27 cellular contexts compared by ENCODE assay signal in the genomic region with DNA sequence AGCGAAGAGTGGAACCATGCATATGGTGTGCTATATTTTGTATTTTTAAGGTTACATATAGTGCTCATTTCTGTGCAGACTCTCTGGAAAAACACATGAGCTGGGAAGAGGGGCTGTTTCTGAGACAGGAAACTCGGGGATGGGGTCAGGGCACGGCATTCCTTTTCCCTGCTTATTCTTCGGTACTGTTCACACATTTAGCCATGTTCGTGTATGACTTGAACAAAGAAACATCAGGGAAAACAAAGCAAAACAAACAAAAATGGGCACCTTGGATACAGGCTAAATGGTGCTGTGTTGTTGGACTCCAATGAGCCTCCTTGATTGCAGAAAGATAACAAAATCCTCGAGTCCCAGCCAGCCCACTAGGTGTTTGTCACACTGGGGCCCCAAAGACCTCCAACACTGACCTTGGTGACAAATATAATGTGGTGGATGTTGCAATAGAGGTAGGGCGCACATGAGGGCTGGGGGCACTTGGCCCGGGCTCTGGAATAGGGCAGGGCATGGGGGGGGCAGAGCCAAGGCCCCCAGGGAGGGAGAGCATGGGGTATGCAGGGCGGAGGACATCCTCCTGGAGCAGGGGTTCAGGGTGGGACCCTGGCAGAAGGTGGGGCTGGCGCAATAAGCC. TPM values are rescaled to one million over a fixed set of nuclear protein-coding genes. Genes with fewer than 3 reads are reported as not detected.
DNase-seq lines count a peak whose midpoint lies in the region; ATAC-seq, FAIRE-seq and TF ChIP-seq lines count a peak whose summit lies in the region.
"Had no signal": no experiment of that assay in that cellular context is flagged by ENCODE, and none has a peak within 500 bp of the region (broad histone marks: within the 10 kb centered on the region; RNA-seq: fewer than 3 reads in every experiment).

No MANE protein-coding gene starts in this region.

- H3K4me3 ChIP-seq in ACC112 (ENCODE audit: low read depth, low read length) (no peak overlapping the region), HepG2 (replicated peaks in 1 of 3; ENCODE audit: insufficient read depth in 1 of 3, low read depth in 2 of 3, low read length in 3 of 3) (no peak overlapping the region), osteoblast (ENCODE audit: insufficient read depth, low read length) (no peak overlapping the region), endodermal cell (ENCODE audit: low read length) (no peak overlapping the region)
- H3K4me3 ChIP-seq: PC-9, SJSA1 had no signal

- no peak overlapping the region for H3K27ac ChIP-seq in ACC112 (ENCODE audit: low read depth, low read length)
- H3K27ac ChIP-seq in HepG2 (ENCODE audit: extremely low read length, insufficient read depth, low read length) = peak overlapping the region; percentile 84
- no peak overlapping the region for H3K27ac ChIP-seq in osteoblast (ENCODE audit: low read depth, low read length)
- H3K27ac ChIP-seq in endodermal cell (ENCODE audit: low read depth, low read length) = no peak overlapping the region
- H3K27ac ChIP-seq: HL-60, PC-9, SJSA1 had no signal

- H3K79me2 ChIP-seq in ACC112 (ENCODE audit: control insufficient read depth, insufficient read depth, low read length, unreplicated experiment) (no peaks in the 10 kb centered on the region), HepG2 (ENCODE audit: insufficient read depth, low read length) (no peaks in the 10 kb centered on the region), osteoblast (ENCODE audit: insufficient read depth, low read length) (no peaks in the 10 kb centered on the region)

- TF ChIP-seq POLR2A in HepG2 (IDR thresholded peaks at IDR 0.05; ENCODE audit: insufficient read depth in 1 of 2, low read depth in 2 of 2, low read length in 2 of 2) = no peak

- TF ChIP-seq EP300 in HepG2 (IDR thresholded peaks at IDR 0.05; ENCODE audit: low read depth in 2 of 2, low read length in 2 of 2) = peak in 1 of 2 experiments; percentile 74; a peak in 2 of 4 replicates
- peak; percentile 69; the same call in 1 of the 2 replicates for TF ChIP-seq EP300 in HepG2 (CRISPR knock-in tag; IDR thresholded peaks at IDR 0.05; ENCODE audit: borderline replicate concordance)

- H4K20me1 ChIP-seq in HepG2 (ENCODE audit: insufficient read depth, low read length) (no peaks in the 10 kb centered on the region), osteoblast (ENCODE audit: insufficient read depth, low read length) (no peaks in the 10 kb centered on the region)

- DNase-seq in WTC11 (ENCODE audit: low spot score) (no peak), HepG2 (ENCODE audit: low spot score) (peak; percentile 80), osteoblast (ENCODE audit: insufficient read length, low spot score, missing footprints) (peak; percentile 15), GDM1 (lab: John Stamatoyannopoulos, UW) (no peak), Kasumi-1 (lab: John Stamatoyannopoulos, UW) (no peak), endodermal cell (no peak)
- DNase-seq: ACHN, Calu3, DMS79 treated with DMSO at 0.1 percent for 48 hours, MV-4-11, NCI-H1105, NCI-H1694, NCI-H2029 treated with DMSO at 0.1 percent for 48 hours, NCI-H446 treated with DMSO at 0.1 percent for 48 hours, NCI-H526 treated with DMSO at 0.1 percent for 48 hours, PC-9, Right ventricle myocardium superior, RPMI8226 had no signal

- H3K9me3 ChIP-seq in HepG2 (ENCODE audit: low read length) (no peaks in the 10 kb centered on the region), osteoblast (ENCODE audit: low read depth, low read length) (no peaks in the 10 kb centered on the region), endodermal cell (ENCODE audit: control insufficient read depth, low read length) (no peaks in the 10 kb centered on the region)
- H3K9me3 ChIP-seq: SJSA1 had no signal

- ATAC-seq in WTC11 (no peak), HepG2 (peak; percentile 22)
- ATAC-seq: HCT116 had no signal

- intact Hi-C loops in HepG2 (cut with micrococcal nuclease; ENCODE audit: unreplicated experiment) = no loop called here

- no peaks in the 10 kb centered on the region for H3K36me3 ChIP-seq in ACC112 (ENCODE audit: insufficient read depth, low read length)
- H3K36me3 ChIP-seq in HepG2 (replicated peaks in 1 of 2; ENCODE audit: control insufficient read depth in 1 of 2, insufficient read depth in 2 of 2, low read length in 2 of 2) = no peaks in the 10 kb centered on the region
- H3K36me3 ChIP-seq in osteoblast (ENCODE audit: insufficient read depth, low read length) = no peaks in the 10 kb centered on the region
- no peaks in the 10 kb centered on the region for H3K36me3 ChIP-seq in endodermal cell (ENCODE audit: control insufficient read depth, insufficient read depth, low read length)
- H3K36me3 ChIP-seq: SJSA1 had no signal

- no peak for TF ChIP-seq RAD21 in HepG2 (CRISPR knock-in tag; IDR thresholded peaks at IDR 0.05)

- H3K27ac Mint-ChIP-seq in WTC11 (no peak overlapping the region), endodermal cell (no peak overlapping the region)

- no TSS peak for BruUV-seq in HepG2 (replicated peaks; lab: Mats Ljungman, UMichigan)

- H3K27me3 ChIP-seq in ACC112 (ENCODE audit: insufficient read depth, low read length) (no peaks in the 10 kb centered on the region), HepG2 (ENCODE audit: control insufficient read depth in 1 of 2, insufficient read depth in 2 of 2, low read length in 2 of 2) (no peaks in the 10 kb centered on the region), osteoblast (ENCODE audit: insufficient read depth, low read length) (no peaks in the 10 kb centered on the region), endodermal cell (ENCODE audit: control insufficient read depth, insufficient read depth, low read length, poor library complexity, severe bottlenecking) (no peaks in the 10 kb centered on the region)
- H3K27me3 ChIP-seq: SJSA1 had no signal

- FAIRE-seq in HepG2 (lab: Jason Lieb, UNC) = no peak
- FAIRE-seq: GM12892 had no signal

- H2AFZ ChIP-seq in ACC112 (ENCODE audit: low read length, unreplicated experiment) (peak overlapping the region; percentile 36), HepG2 (ENCODE audit: low read length) (no peak overlapping the region), osteoblast (ENCODE audit: low read length) (no peak overlapping the region)
- H2AFZ ChIP-seq: PC-9 had no signal

- no peak overlapping the region for H3K4me3 Mint-ChIP-seq in WTC11
- H3K4me3 Mint-ChIP-seq in endodermal cell = no peak overlapping the region

- H3K36me3 Mint-ChIP-seq in WTC11 (no peaks in the 10 kb centered on the region), endodermal cell (ENCODE audit: low read depth) (no peaks in the 10 kb centered on the region)

- CTCF ChIA-PET in WTC11 (lab: Charles Lee) = interaction anchor here (5.6 to 8.1 kb wide), 2 partner anchors 14 to 26 kb away, joined by 88 to 118 read pairs; no protein-coding TSS in a partner anchor
- CTCF ChIA-PET in HepG2 (lab: Yijun Ruan, JAX; ENCODE audit: low intra/inter-chr PET ratio, low total read pairs) = no interaction called here

- in situ Hi-C loops in HepG2 (cut with HindIII; ENCODE audit: extremely low pct_ligation_motif_present, low pct_unique_long_range_greater_than_20kb) = no loop called here

- no peaks in the 10 kb centered on the region for H3K27me3 Mint-ChIP-seq in WTC11 (ENCODE audit: low read depth)
- no peaks in the 10 kb centered on the region for H3K27me3 Mint-ChIP-seq in endodermal cell (ENCODE audit: insufficient read depth)

- H3K4me1 Mint-ChIP-seq in WTC11 (peaks cover 16% of the 10 kb centered on the region), endodermal cell (peaks cover 6% of the 10 kb centered on the region)

- TF ChIP-seq CTCF in WTC11 (IDR thresholded peaks at IDR 0.05) (no peak), HepG2 (CRISPR knock-in tag; IDR thresholded peaks at IDR 0.05) (no peak), osteoblast (IDR thresholded peaks at IDR 0.05; ENCODE audit: extremely low read depth, low read depth, low read length) (no peak), endodermal cell (conservative IDR thresholded peaks at IDR 0.05) (no peak)

- WGBS in HepG2 (ENCODE audit: low lambda C conversion rate) = 18% methylated on average over 10 of the region's 10 CpGs
- 90 to 91% methylated on average over 7 to 10 of the region's 10 CpGs for WGBS in endodermal cell (ENCODE audit: insufficient coverage in 1 of 2, insufficient read length in 1 of 2), 2 experiments

- POLR2A ChIA-PET in WTC11 (lab: Charles Lee) = no interaction called here
- POLR2A ChIA-PET in HepG2 (lab: Yijun Ruan, JAX) = interaction anchor here (0.9 to 3.9 kb wide), 4 partner anchors 10 to 114 kb away, joined by 3 to 15 read pairs (median 4); partner anchors contain the start of genes HTD2 and RPP14

- no peaks in the 10 kb centered on the region for H3K9me3 Mint-ChIP-seq in WTC11
- H3K9me3 Mint-ChIP-seq in endodermal cell = no peaks in the 10 kb centered on the region

- H3K4me1 ChIP-seq in ACC112 (ENCODE audit: control insufficient read depth, insufficient read depth, low read length, unreplicated experiment) (no peaks in the 10 kb centered on the region), HepG2 (ENCODE audit: insufficient read depth, low read length) (peaks cover 87% of the 10 kb centered on the region), osteoblast (ENCODE audit: insufficient read depth, low read length) (no peaks in the 10 kb centered on the region), endodermal cell (ENCODE audit: control insufficient read depth, insufficient read depth, low read length) (no peaks in the 10 kb centered on the region)
- H3K4me1 ChIP-seq: SJSA1 had no signal

- peak overlapping the region; percentile 51 for H3K4me2 ChIP-seq in HepG2 (ENCODE audit: low read depth, low read length)
- no peak overlapping the region for H3K4me2 ChIP-seq in osteoblast (ENCODE audit: insufficient read depth, low read length)
- H3K4me2 ChIP-seq: PC-9 had no signal

- H3K9ac ChIP-seq in HepG2 (ENCODE audit: insufficient read depth, low read depth, low read length) = no peak overlapping the region
- H3K9ac ChIP-seq in endodermal cell (ENCODE audit: extremely low read depth, low read length, poor library complexity, severe bottlenecking) = no peak overlapping the region

RNA-seq across cellular contexts. Expression of gene DNASE1L3, which starts 19.3 kb away (rescaled TPM):
- not detected in 3 replicates for total RNA-seq in WTC11 (2021)
- total RNA-seq in HepG2 (2016; rRNA removed; fragmentation: Illumina TruSeq; extraction: Trizol) = 0.55 and 0.86 TPM in 2 replicates
- total RNA-seq in HepG2 (2016; cell fraction: cytosol; rRNA removed; fragmentation: Illumina TruSeq; extraction: Trizol; ENCODE audit: low read depth) = 0.30 TPM in 1 of 2 replicates, not detected in the other
- total RNA-seq in HepG2 (2016; cell fraction: insoluble cytoplasmic fraction; rRNA removed; fragmentation: Illumina TruSeq; extraction: Trizol) = 0.61 and 0.73 TPM in 2 replicates
- 0.53 and 1.1 TPM in 2 replicates for total RNA-seq in HepG2 (2016; cell fraction: membrane; rRNA removed; fragmentation: Illumina TruSeq; extraction: Trizol)
- 0.22 TPM in 1 of 2 replicates, not detected in the other for total RNA-seq in HepG2 (2016; cell fraction: nucleus; rRNA removed; fragmentation: Illumina TruSeq; extraction: Trizol)
- 1.0 and 1.7 TPM in 2 replicates for polyA plus RNA-seq in HepG2 (2011; rRNA removed)
- 1.0 and 1.3 TPM in 2 replicates for polyA plus RNA-seq in HepG2 (2011; cell fraction: cytosol; rRNA removed)
- 0.43 and 0.51 TPM in 2 replicates for polyA plus RNA-seq in HepG2 (2011; cell fraction: nucleus; rRNA removed)
- polyA plus RNA-seq in HepG2 (2012) = 0.33 and 2.5 TPM in 2 replicates
- 0.27 and 0.35 TPM in 2 replicates for polyA plus RNA-seq in HepG2 (2016; cell fraction: cytosol; fragmentation: Illumina TruSeq; extraction: Trizol; ENCODE audit: low read depth)
- 0.44 and 0.59 TPM in 2 replicates for polyA plus RNA-seq in HepG2 (2016; cell fraction: insoluble cytoplasmic fraction; fragmentation: Illumina TruSeq; extraction: Trizol; ENCODE audit: low read depth)
- 0.34 and 0.37 TPM in 2 replicates for polyA plus RNA-seq in HepG2 (2016; cell fraction: membrane; fragmentation: Illumina TruSeq; extraction: Trizol; ENCODE audit: low read depth)
- polyA plus RNA-seq in HepG2 (2016; cell fraction: nucleus; fragmentation: Illumina TruSeq; extraction: Trizol; ENCODE audit: insufficient read depth, low read depth) = 0.55 TPM in 1 of 2 replicates, not detected in the other
- polyA minus RNA-seq in HepG2 (2011; rRNA and poly(A)+ RNA removed; ENCODE audit: low replicate concordance) = 0.14 and 1.8 TPM in 2 replicates
- 0.88 TPM in 1 of 2 replicates, not detected in the other for polyA minus RNA-seq in HepG2 (2011; cell fraction: cytosol; rRNA and poly(A)+ RNA removed)
- polyA minus RNA-seq in HepG2 (2011; cell fraction: nucleus; rRNA and poly(A)+ RNA removed) = 0.77 and 0.87 TPM in 2 replicates
- total RNA-seq in osteoblast = not detected in 2 replicates
- not detected for total RNA-seq in endodermal cell
- polyA plus RNA-seq in endodermal cell (2013, experiment 1 of 2) = not detected
- polyA plus RNA-seq in endodermal cell (2013, experiment 2 of 2) = not detected
- total RNA-seq: Calu3, H4, LHCN-M2, MCF 10A, PC-9, SJSA1 had no signal
- polyA plus RNA-seq: BJ had no signal

RNA-seq across cellular contexts. Expression of gene ABHD6, which starts 46.1 kb away (rescaled TPM):
- total RNA-seq in WTC11 (2021) (5.4 to 6.5 TPM (median 6.3 TPM) in 3 replicates), HepG2 (2016; rRNA removed; fragmentation: Illumina TruSeq; extraction: Trizol) (5.7 and 9.0 TPM in 2 replicates), osteoblast (5.1 and 5.9 TPM in 2 replicates), endodermal cell (1 to 10 TPM; 7.5 to 8.6 TPM)
- total RNA-seq in HepG2 (2016; cell fraction: cytosol; rRNA removed; fragmentation: Illumina TruSeq; extraction: Trizol; ENCODE audit: low read depth) = 4.3 and 4.9 TPM in 2 replicates
- 4.8 and 8.8 TPM in 2 replicates for total RNA-seq in HepG2 (2016; cell fraction: insoluble cytoplasmic fraction; rRNA removed; fragmentation: Illumina TruSeq; extraction: Trizol)
- total RNA-seq in HepG2 (2016; cell fraction: membrane; rRNA removed; fragmentation: Illumina TruSeq; extraction: Trizol) = 7.3 and 7.9 TPM in 2 replicates
- total RNA-seq in HepG2 (2016; cell fraction: nucleus; rRNA removed; fragmentation: Illumina TruSeq; extraction: Trizol) = 7.5 and 8.4 TPM in 2 replicates
- 16.5 and 17.2 TPM in 2 replicates for polyA plus RNA-seq in HepG2 (2011; rRNA removed)
- 17.9 and 18.6 TPM in 2 replicates for polyA plus RNA-seq in HepG2 (2011; cell fraction: cytosol; rRNA removed)
- 10.2 and 11.0 TPM in 2 replicates for polyA plus RNA-seq in HepG2 (2011; cell fraction: nucleus; rRNA removed)
- polyA plus RNA-seq in HepG2 (2012) = 7.6 and 9.4 TPM in 2 replicates
- polyA plus RNA-seq in HepG2 (2016; cell fraction: cytosol; fragmentation: Illumina TruSeq; extraction: Trizol; ENCODE audit: low read depth) = 3.4 and 4.3 TPM in 2 replicates
- polyA plus RNA-seq in HepG2 (2016; cell fraction: insoluble cytoplasmic fraction; fragmentation: Illumina TruSeq; extraction: Trizol; ENCODE audit: low read depth) = 4.7 and 5.8 TPM in 2 replicates
- polyA plus RNA-seq in HepG2 (2016; cell fraction: membrane; fragmentation: Illumina TruSeq; extraction: Trizol; ENCODE audit: low read depth) = 4.9 and 6.1 TPM in 2 replicates
- polyA plus RNA-seq in HepG2 (2016; cell fraction: nucleus; fragmentation: Illumina TruSeq; extraction: Trizol; ENCODE audit: insufficient read depth, low read depth) = 9.1 and 12.2 TPM in 2 replicates
- 34.5 and 67.6 TPM in 2 replicates for polyA minus RNA-seq in HepG2 (2011; rRNA and poly(A)+ RNA removed; ENCODE audit: low replicate concordance)
- polyA minus RNA-seq in HepG2 (2011; cell fraction: cytosol; rRNA and poly(A)+ RNA removed) = 10.7 and 12.8 TPM in 2 replicates
- polyA minus RNA-seq in HepG2 (2011; cell fraction: nucleus; rRNA and poly(A)+ RNA removed) = 12.6 and 14.9 TPM in 2 replicates
- polyA plus RNA-seq in endodermal cell (2013, experiment 1 of 2) = 10.7 TPM
- 7.8 TPM for polyA plus RNA-seq in endodermal cell (2013, experiment 2 of 2)

Comparison
In these comparisons a context has a peak if more than half of its experiments do, and no peak if none do; other contexts are left out.
1. DNase-seq: peak in HepG2 (single experiment) and osteoblast (single experiment); none in WTC11 (single experiment), GDM1 (single experiment), Kasumi-1 (0 of 2) and endodermal cell (single experiment).